ENCODE assay signal across 19 cellular contexts in the genomic region with DNA sequence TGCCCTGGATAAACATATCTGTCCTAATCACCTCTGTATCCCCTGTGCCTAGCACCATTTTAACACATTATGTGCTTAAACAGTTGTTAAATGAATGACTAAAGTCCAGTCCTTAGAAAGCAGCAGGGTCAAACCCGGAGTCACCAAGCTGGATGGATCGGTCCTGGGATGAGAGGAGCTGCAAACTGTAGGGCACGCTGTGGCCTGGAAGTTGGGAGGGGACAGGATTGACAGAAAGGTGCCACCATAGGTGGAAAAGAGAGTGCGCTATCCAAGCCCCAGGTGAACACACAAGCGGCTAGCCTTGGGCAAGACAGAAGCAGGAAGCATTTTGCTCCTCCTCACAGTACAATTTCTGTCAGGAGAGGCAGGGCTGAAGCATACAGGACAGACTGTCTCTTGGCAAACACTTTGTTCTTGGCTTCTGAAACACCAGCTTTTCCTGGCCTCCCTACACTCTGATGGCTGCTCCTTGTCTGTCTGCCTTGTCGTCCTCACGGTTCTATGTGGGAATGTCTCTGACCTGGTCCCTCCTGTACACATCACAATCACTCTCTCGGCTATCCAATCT. TPM values are rescaled to one million over a fixed set of nuclear protein-coding genes. Genes with fewer than 3 reads are reported as not detected.
"Had no signal": no experiment of that assay in that cellular context is flagged by ENCODE, and none has a peak within 500 bp of the region (broad histone marks: within the 10 kb centered on the region; RNA-seq: fewer than 3 reads in every experiment).

No MANE protein-coding gene starts in this region.

- H3K4me3 ChIP-seq: lower lobe of right lung, tibial nerve had no signal

- H3K4me1 ChIP-seq: lower lobe of right lung, tibial nerve had no signal

- DNase-seq: activated CD4-positive, alpha-beta T cell treated with anti-CD3 and anti-CD28 coated beads for 1 hour; activated CD4-positive, alpha-beta T cell treated with anti-CD3 and anti-CD28 coated beads, Interleukin-2, amount 50 U/mL, for 1 hour; activated CD8-positive, alpha-beta memory T cell treated with anti-CD3 and anti-CD28 coated beads, Interleukin-2, amount 50 U/mL, for 48 hours; activated naive CD4-positive, alpha-beta T cell; activated naive CD8-positive, alpha-beta T cell treated with anti-CD3 and anti-CD28 coated beads for 36 hours; activated T-cell treated with anti-CD3 and anti-CD28 coated beads, Interleukin-2, amount 50 U/mL, for 4 hours; effector CD8-positive, alpha-beta T cell; erythroblast; left colon; lower lobe of right lung; naive B cell; stimulated activated CD4-positive, alpha-beta T cell treated with anti-CD3 and anti-CD28 coated beads, Interleukin-4, amount 100 ng/mL, for 24 hours; stimulated activated naive CD8-positive, alpha-beta T cell treated with anti-CD3 and anti-CD28 coated beads, Interleukin-15, Interleukin-2, amounts not matched to agents 100 U/mL and 50 U/mL, for 24 hours; T-cell; WERI-Rb-1 had no signal

- H3K27me3 ChIP-seq: tibial nerve had no signal

- H3K36me3 ChIP-seq: lower lobe of right lung, tibial nerve, WERI-Rb-1 had no signal

- H3K9me3 ChIP-seq: lower lobe of right lung, tibial nerve had no signal

- H3K27ac ChIP-seq: lower lobe of right lung, tibial nerve, WERI-Rb-1 had no signal

- ATAC-seq: activated T-cell treated with anti-CD3 and anti-CD28 coated beads, Interleukin-2, amount 50 U/mL, for 4 hours; left colon; lower lobe of right lung; stimulated activated naive CD8-positive, alpha-beta T cell treated with anti-CD3 and anti-CD28 coated beads, Interleukin-15, Interleukin-2, amounts not matched to agents 100 U/mL and 50 U/mL, for 24 hours; T-cell had no signal

RNA-seq across cellular contexts. Expression of gene KY, which starts 48.4 kb away (rescaled TPM):
- total RNA-seq: activated CD8-positive, alpha-beta memory T cell treated with anti-CD3 and anti-CD28 coated beads for 36 hours; activated naive CD8-positive, alpha-beta T cell treated with anti-CD3 and anti-CD28 coated beads for 36 hours; activated T-cell treated with anti-CD3 and anti-CD28 coated beads, Interleukin-2, amount 50 U/mL, for 4 hours; activated T-helper 2 cell treated with anti-CD3 and anti-CD28 coated beads, Interferon-gamma antibody, Interleukin-2, Interleukin-4, amounts not matched to agents 10 μg/mL and 5 μg/mL and 100 μg/mL, durations not matched to agents 14 hours and 24 hours and 36 hours; mesenteric fat pad; T-cell had no signal
